Comparison of ENCODE assay signal across 3 cellular contexts in genomic region chr20:20875716-20876115, GRCh38.
TF ChIP-seq lines count a peak whose summit lies in the region.

No MANE protein-coding gene starts in this region.

TF ChIP-seq in GM23338, 12 proteins besides CTCF, POLR2A, EP300 and RAD21:
- TF ChIP-seq REST (IDR thresholded peaks at IDR 0.05; ENCODE audit: unreplicated experiment), result no peak

TF ChIP-seq in H1, 55 proteins besides CTCF, POLR2A, EP300 and RAD21:
- TF ChIP-seq POLR2AphosphoS5 (IDR thresholded peaks at IDR 0.05; ENCODE audit: low read depth, low read length), result no peak
- TF ChIP-seq TBP (IDR thresholded peaks at IDR 0.05; ENCODE audit: low read depth, low read length), result no peak
- no peak for TF ChIP-seq TAF1 (IDR thresholded peaks at IDR 0.05; ENCODE audit: low read depth, low read length)
- no peak for TF ChIP-seq PHF8 (conservative IDR thresholded peaks at IDR 0.05; ENCODE audit: low read depth, low read length)
- no peak for TF ChIP-seq CHD2 (IDR thresholded peaks at IDR 0.05; ENCODE audit: low read length)
- no peak for TF ChIP-seq RBBP5 (IDR thresholded peaks at IDR 0.05; ENCODE audit: borderline replicate concordance, low read depth, low read length)
- no peak for TF ChIP-seq RFX5 (IDR thresholded peaks at IDR 0.05; ENCODE audit: borderline replicate concordance, low read depth, low read length)
- no peak for TF ChIP-seq SP4 (IDR thresholded peaks at IDR 0.05; ENCODE audit: low read length)
- TF ChIP-seq SIN3A (conservative IDR thresholded peaks at IDR 0.05 in 1 of 2, IDR thresholded peaks at IDR 0.05 in 1 of 2; ENCODE audit: low read depth in 1 of 2, low read length in 2 of 2), result no peak
- TF ChIP-seq SAP30 (IDR thresholded peaks at IDR 0.05; ENCODE audit: insufficient read depth, insufficient replicate concordance, low read length), result no peak
- TF ChIP-seq EGR1 (IDR thresholded peaks at IDR 0.05; ENCODE audit: borderline replicate concordance, low read depth, low read length), result no peak
- TF ChIP-seq BCL11A (IDR thresholded peaks at IDR 0.05; ENCODE audit: low read depth in 2 of 2, low read length in 2 of 2), result no peak
- no peak for TF ChIP-seq ASH2L (IDR thresholded peaks at IDR 0.05; ENCODE audit: low read length)
- TF ChIP-seq RNF2 (IDR thresholded peaks at IDR 0.05; ENCODE audit: borderline replicate concordance, low read depth, low read length, missing control alignments, poor library complexity, severe bottlenecking), result no peak

TF ChIP-seq in WTC11, 78 proteins besides CTCF, POLR2A, EP300 and RAD21:
- TF ChIP-seq IRF1 (CRISPR knock-in tag; IDR thresholded peaks at IDR 0.05) (no peak), E2F1 (CRISPR knock-in tag; IDR thresholded peaks at IDR 0.05) (no peak), NR3C1 (CRISPR knock-in tag; conservative IDR thresholded peaks at IDR 0.05; ENCODE audit: low read depth) (no peak), FOXP4 (CRISPR knock-in tag; IDR thresholded peaks at IDR 0.05) (no peak), ERG (CRISPR knock-in tag; IDR thresholded peaks at IDR 0.05) (no peak), PREB (CRISPR knock-in tag; IDR thresholded peaks at IDR 0.05; ENCODE audit: borderline replicate concordance) (no peak), RORB (CRISPR knock-in tag; IDR thresholded peaks at IDR 0.05) (no peak), USF2 (CRISPR knock-in tag; IDR thresholded peaks at IDR 0.05) (no peak), GRHL2 (CRISPR knock-in tag; IDR thresholded peaks at IDR 0.05; ENCODE audit: insufficient replicate concordance, severe bottlenecking) (no peak), ZNF281 (CRISPR knock-in tag; IDR thresholded peaks at IDR 0.05) (no peak), TP53 (CRISPR knock-in tag; IDR thresholded peaks at IDR 0.05) (no peak), SMAD4 (CRISPR knock-in tag; IDR thresholded peaks at IDR 0.05) (no peak), ZNF317 (CRISPR knock-in tag; IDR thresholded peaks at IDR 0.05; ENCODE audit: borderline replicate concordance, low read depth) (no peak), FOXJ3 (CRISPR knock-in tag; IDR thresholded peaks at IDR 0.05; ENCODE audit: borderline replicate concordance) (no peak), TEAD4 (CRISPR knock-in tag; IDR thresholded peaks at IDR 0.05) (no peak), MXD4 (CRISPR knock-in tag; IDR thresholded peaks at IDR 0.05; ENCODE audit: borderline replicate concordance) (no peak), ZNF121 (CRISPR knock-in tag; IDR thresholded peaks at IDR 0.05) (no peak), SOX15 (CRISPR knock-in tag; IDR thresholded peaks at IDR 0.05) (no peak), MLX (CRISPR knock-in tag; IDR thresholded peaks at IDR 0.05) (no peak), PRDM15 (CRISPR knock-in tag; IDR thresholded peaks at IDR 0.05) (no peak)
